Comparison of ENCODE assay signal across 1 cellular context in the genomic region with DNA sequence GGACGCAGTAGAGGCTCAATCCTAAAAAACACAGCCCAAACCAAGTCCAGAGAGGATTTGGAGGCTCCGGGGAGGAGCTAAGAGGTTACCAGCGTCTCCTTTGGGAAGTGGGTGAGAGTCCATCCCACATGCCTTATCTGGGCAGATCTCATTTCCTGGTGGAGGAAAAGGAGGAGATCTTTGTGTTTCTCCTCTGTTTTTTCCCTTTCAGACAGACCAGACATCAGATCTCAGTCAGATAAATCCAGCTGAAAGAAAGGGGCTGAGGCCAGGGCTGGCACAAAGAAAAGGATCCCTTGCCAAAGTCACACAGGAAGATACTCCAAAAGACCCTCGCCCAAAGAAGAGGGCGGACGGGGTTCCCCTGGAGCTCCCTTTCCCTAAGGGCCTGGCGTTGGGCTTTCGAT.
TF ChIP-seq lines count a peak whose summit lies in the region.

No MANE protein-coding gene starts in this region.

TF ChIP-seq in HCT116, 20 proteins besides CTCF, POLR2A, EP300 and RAD21 (continued from another document):
- TF ChIP-seq REST (IDR thresholded peaks at IDR 0.05; ENCODE audit: low read depth) (no peak), CEBPB (IDR thresholded peaks at IDR 0.05; ENCODE audit: low read depth) (no peak), YY1 (IDR thresholded peaks at IDR 0.05; ENCODE audit: extremely low read depth, insufficient replicate concordance, low read depth, low read length) (no peak), EZH2 (IDR thresholded peaks at IDR 0.05) (no peak), ZFX (IDR thresholded peaks at IDR 0.05) (no peak), ZNF274 (IDR thresholded peaks at IDR 0.05; ENCODE audit: low read depth, low read length) (no peak)
